16 cellular contexts compared by ENCODE assay signal in genomic region chr16:86195863-86196630, GRCh38.
DNase-seq lines count a peak whose midpoint lies in the region; ATAC-seq and FAIRE-seq lines count a peak whose summit lies in the region.
"Had no signal": no experiment of that assay in that cellular context is flagged by ENCODE, and none has a peak within 500 bp of the region (broad histone marks: within the 10 kb centered on the region; RNA-seq: fewer than 3 reads in every experiment).

No MANE protein-coding gene starts in this region.

- H3K9ac ChIP-seq in muscle layer of colon (ENCODE audit: low read length), result peak overlapping the region; percentile 89

- H3K27me3 ChIP-seq in muscle layer of colon (ENCODE audit: control insufficient read depth in 1 of 2, insufficient read depth in 2 of 2, low read length in 2 of 2), result no peaks in the 10 kb centered on the region

- H3K27ac ChIP-seq in muscle layer of colon (ENCODE audit: low read depth, low read length), result peak overlapping the region; percentile 95
- H3K27ac ChIP-seq: A549, adrenal gland had no signal

- no peaks in the 10 kb centered on the region for H3K9me3 ChIP-seq in muscle layer of colon (ENCODE audit: low read length)
- H3K9me3 ChIP-seq: A549, adrenal gland had no signal

- peak; percentile 13 for FAIRE-seq in urothelium cell line (lab: Jason Lieb, UNC)
- FAIRE-seq: A549 had no signal

- H3K36me3 ChIP-seq in muscle layer of colon (ENCODE audit: insufficient read depth, low read length), result no peaks in the 10 kb centered on the region
- H3K36me3 ChIP-seq: adrenal gland had no signal

- peaks cover 16% of the 10 kb centered on the region for H3K4me1 ChIP-seq in muscle layer of colon (ENCODE audit: insufficient read depth, low read length)
- H3K4me1 ChIP-seq: A549, adrenal gland had no signal

- DNase-seq in left ventricle myocardium superior, result no peak
- DNase-seq in cardiac septum (ENCODE audit: low spot score), result no peak
- DNase-seq in iPS DF 4.7 (ENCODE audit: extremely low read depth, low spot score), result peak; percentile 22
- no peak for DNase-seq in urothelium cell line (ENCODE audit: low spot score)
- no peak for DNase-seq in NCI-H2029 (lab: John Stamatoyannopoulos, UW)
- no peak for DNase-seq in sciatic nerve (ENCODE audit: low spot score)
- DNase-seq: activated CD4-positive, CD25-positive, alpha-beta regulatory T cell; activated CD8-positive, alpha-beta memory T cell treated with anti-CD3 and anti-CD28 coated beads for 24 hours; adrenal gland; DMS79; GOT3; NCI-H510A had no signal

- intact Hi-C loops in left ventricle myocardium superior (cut with micrococcal nuclease), result no loop called here
- intact Hi-C loops in cardiac septum (cut with DNase I), result no loop called here
- intact Hi-C loops in sciatic nerve (cut with DNase I), result no loop called here

- peak overlapping the region; percentile 7 to 53 for H3K4me3 ChIP-seq in muscle layer of colon (ENCODE audit: low read depth in 1 of 2, low read length in 2 of 2)
- H3K4me3 ChIP-seq: A549, adrenal gland had no signal

- ATAC-seq in left ventricle myocardium superior (peak; percentile 83), HG03442 (IDR thresholded peaks at IDR 0.05; ENCODE audit: unreplicated experiment) (no peak), sciatic nerve (no peak)
- ATAC-seq: A549; activated T-helper 17 cell treated with anti-CD3 and anti-CD28 coated beads, Interleukin-2, amount 50 U/mL, for 72 hours had no signal
